In genomic region chr3:195270350-195271115, GRCh38 we compare ENCODE assay signal across 1 cellular context.
A peak's percentile ranks its signal among the peaks of the same experiment; 100 is the strongest.
TF ChIP-seq lines count a peak whose summit lies in the region.

No MANE protein-coding gene starts in this region.

TF ChIP-seq in HepG2, 621 proteins besides CTCF, POLR2A, EP300 and RAD21 (continued from another document and continues in another):
- peak; percentile 32; the same call in 1 of the 2 replicates for TF ChIP-seq ZNF776 (CRISPR knock-in tag; IDR thresholded peaks at IDR 0.05)
- TF ChIP-seq, protein P1, sequence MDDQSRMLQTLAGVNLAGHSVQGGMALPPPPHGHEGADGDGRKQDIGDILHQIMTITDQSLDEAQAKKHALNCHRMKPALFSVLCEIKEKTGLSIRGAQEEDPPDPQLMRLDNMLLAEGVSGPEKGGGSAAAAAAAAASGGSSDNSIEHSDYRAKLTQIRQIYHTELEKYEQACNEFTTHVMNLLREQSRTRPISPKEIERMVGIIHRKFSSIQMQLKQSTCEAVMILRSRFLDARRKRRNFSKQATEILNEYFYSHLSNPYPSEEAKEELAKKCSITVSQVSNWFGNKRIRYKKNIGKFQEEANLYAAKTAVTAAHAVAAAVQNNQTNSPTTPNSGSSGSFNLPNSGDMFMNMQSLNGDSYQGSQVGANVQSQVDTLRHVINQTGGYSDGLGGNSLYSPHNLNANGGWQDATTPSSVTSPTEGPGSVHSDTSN (CRISPR knock-in tag; IDR thresholded peaks at IDR 0.05; ENCODE audit: borderline replicate concordance) = no peak
- no peak for TF ChIP-seq ZNF75D (CRISPR knock-in tag; IDR thresholded peaks at IDR 0.05; ENCODE audit: borderline replicate concordance)
- 0 out of 2 replicates have a peak, but pooled peaks have one; percentile 30 for TF ChIP-seq ZNF550 (CRISPR knock-in tag; IDR thresholded peaks at IDR 0.05; ENCODE audit: borderline replicate concordance)
- 0 out of 2 replicates have a peak, but pooled peaks have one; percentile 24 for TF ChIP-seq JUN (CRISPR knock-in tag; IDR thresholded peaks at IDR 0.05)
- TF ChIP-seq ZNF460 (CRISPR knock-in tag; IDR thresholded peaks at IDR 0.05; ENCODE audit: borderline replicate concordance) = no peak
- no peak for TF ChIP-seq ZNF296 (CRISPR knock-in tag; conservative IDR thresholded peaks at IDR 0.05)
- TF ChIP-seq RNF2 (conservative IDR thresholded peaks at IDR 0.05; ENCODE audit: low read depth) = peak; percentile 87; the same call in 1 of the 2 replicates
- no peak for TF ChIP-seq SMAD3 (CRISPR knock-in tag; IDR thresholded peaks at IDR 0.05)
- no peak for TF ChIP-seq BHLHE40 (IDR thresholded peaks at IDR 0.05; ENCODE audit: low read length)
- TF ChIP-seq ZNF383 (CRISPR knock-in tag; IDR thresholded peaks at IDR 0.05; ENCODE audit: borderline replicate concordance) = no peak
- no peak for TF ChIP-seq ZNF713 (CRISPR knock-in tag; IDR thresholded peaks at IDR 0.05)
- TF ChIP-seq NFIB (CRISPR knock-in tag; IDR thresholded peaks at IDR 0.05; ENCODE audit: borderline replicate concordance) = 0 out of 2 replicates have a peak, but pooled peaks have one; percentile 42
- TF ChIP-seq, protein P2, sequence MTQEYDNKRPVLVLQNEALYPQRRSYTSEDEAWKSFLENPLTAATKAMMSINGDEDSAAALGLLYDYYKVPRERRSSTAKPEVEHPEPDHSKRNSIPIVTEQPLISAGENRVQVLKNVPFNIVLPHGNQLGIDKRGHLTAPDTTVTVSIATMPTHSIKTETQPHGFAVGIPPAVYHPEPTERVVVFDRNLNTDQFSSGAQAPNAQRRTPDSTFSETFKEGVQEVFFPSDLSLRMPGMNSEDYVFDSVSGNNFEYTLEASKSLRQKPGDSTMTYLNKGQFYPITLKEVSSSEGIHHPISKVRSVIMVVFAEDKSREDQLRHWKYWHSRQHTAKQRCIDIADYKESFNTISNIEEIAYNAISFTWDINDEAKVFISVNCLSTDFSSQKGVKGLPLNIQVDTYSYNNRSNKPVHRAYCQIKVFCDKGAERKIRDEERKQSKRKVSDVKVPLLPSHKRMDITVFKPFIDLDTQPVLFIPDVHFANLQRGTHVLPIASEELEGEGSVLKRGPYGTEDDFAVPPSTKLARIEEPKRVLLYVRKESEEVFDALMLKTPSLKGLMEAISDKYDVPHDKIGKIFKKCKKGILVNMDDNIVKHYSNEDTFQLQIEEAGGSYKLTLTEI (CRISPR knock-in tag; conservative IDR thresholded peaks at IDR 0.05) = no peak
- no peak for TF ChIP-seq TRAFD1 (CRISPR knock-in tag; IDR thresholded peaks at IDR 0.05; ENCODE audit: borderline replicate concordance)
- peak; percentile 8; the same call in 1 of the 2 replicates for TF ChIP-seq ETV5 (CRISPR knock-in tag; IDR thresholded peaks at IDR 0.05; ENCODE audit: borderline replicate concordance)
- TF ChIP-seq FOXA1 (IDR thresholded peaks at IDR 0.05) = no peak
- TF ChIP-seq FOXA1 (CRISPR knock-in tag; IDR thresholded peaks at IDR 0.05) = no peak
- no peak for TF ChIP-seq GATAD2A (CRISPR knock-in tag; IDR thresholded peaks at IDR 0.05)
- no peak for TF ChIP-seq ZNF7 (CRISPR knock-in tag; IDR thresholded peaks at IDR 0.05)
- TF ChIP-seq NCOA2 (CRISPR knock-in tag; IDR thresholded peaks at IDR 0.05) = peak; percentile 7; the same call in 1 of the 2 replicates
- TF ChIP-seq ZIK1 (CRISPR knock-in tag; IDR thresholded peaks at IDR 0.05; ENCODE audit: borderline replicate concordance, low read depth) = peak; percentile 85; the same call in 1 of the 2 replicates
- TF ChIP-seq HDAC1 (CRISPR knock-in tag; IDR thresholded peaks at IDR 0.05) = peak; percentile 62
- TF ChIP-seq HIVEP1 (CRISPR knock-in tag; IDR thresholded peaks at IDR 0.05) = peak; percentile 81; the same call in 1 of the 2 replicates
- TF ChIP-seq, protein P3, sequence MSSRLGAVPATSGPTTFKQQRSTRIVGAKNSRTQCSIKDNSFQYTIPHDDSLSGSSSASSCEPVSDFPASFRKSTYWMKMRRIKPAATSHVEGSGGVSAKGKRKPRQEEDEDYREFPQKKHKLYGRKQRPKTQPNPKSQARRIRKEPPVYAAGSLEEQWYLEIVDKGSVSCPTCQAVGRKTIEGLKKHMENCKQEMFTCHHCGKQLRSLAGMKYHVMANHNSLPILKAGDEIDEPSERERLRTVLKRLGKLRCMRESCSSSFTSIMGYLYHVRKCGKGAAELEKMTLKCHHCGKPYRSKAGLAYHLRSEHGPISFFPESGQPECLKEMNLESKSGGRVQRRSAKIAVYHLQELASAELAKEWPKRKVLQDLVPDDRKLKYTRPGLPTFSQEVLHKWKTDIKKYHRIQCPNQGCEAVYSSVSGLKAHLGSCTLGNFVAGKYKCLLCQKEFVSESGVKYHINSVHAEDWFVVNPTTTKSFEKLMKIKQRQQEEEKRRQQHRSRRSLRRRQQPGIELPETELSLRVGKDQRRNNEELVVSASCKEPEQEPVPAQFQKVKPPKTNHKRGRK (CRISPR knock-in tag; IDR thresholded peaks at IDR 0.05) = no peak
- 0 out of 2 replicates have a peak, but pooled peaks have one; percentile 75 for TF ChIP-seq ZNF556 (CRISPR knock-in tag; IDR thresholded peaks at IDR 0.05; ENCODE audit: borderline replicate concordance)
- no peak for TF ChIP-seq ELK4 (CRISPR knock-in tag; IDR thresholded peaks at IDR 0.05; ENCODE audit: borderline replicate concordance)
- TF ChIP-seq RBM39 (IDR thresholded peaks at IDR 0.05; ENCODE audit: low read depth, low read length, poor library complexity, severe bottlenecking) = peak; percentile 27
- TF ChIP-seq, protein P4, sequence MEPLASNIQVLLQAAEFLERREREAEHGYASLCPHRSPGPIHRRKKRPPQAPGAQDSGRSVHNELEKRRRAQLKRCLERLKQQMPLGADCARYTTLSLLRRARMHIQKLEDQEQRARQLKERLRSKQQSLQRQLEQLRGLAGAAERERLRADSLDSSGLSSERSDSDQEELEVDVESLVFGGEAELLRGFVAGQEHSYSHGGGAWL (CRISPR knock-in tag; IDR thresholded peaks at IDR 0.05) = peak; percentile 78
- TF ChIP-seq RELA (CRISPR knock-in tag; IDR thresholded peaks at IDR 0.05) = peak; percentile 42; the same call in 1 of the 2 replicates
- no peak for TF ChIP-seq ZNF615 (CRISPR knock-in tag; IDR thresholded peaks at IDR 0.05; ENCODE audit: borderline replicate concordance)
- peak; percentile 70; the same call in 1 of the 2 replicates for TF ChIP-seq ZSCAN9 (CRISPR knock-in tag; IDR thresholded peaks at IDR 0.05; ENCODE audit: borderline replicate concordance)
- TF ChIP-seq ZFY (CRISPR knock-in tag; IDR thresholded peaks at IDR 0.05) = peak; percentile 91
- TF ChIP-seq, protein P5, sequence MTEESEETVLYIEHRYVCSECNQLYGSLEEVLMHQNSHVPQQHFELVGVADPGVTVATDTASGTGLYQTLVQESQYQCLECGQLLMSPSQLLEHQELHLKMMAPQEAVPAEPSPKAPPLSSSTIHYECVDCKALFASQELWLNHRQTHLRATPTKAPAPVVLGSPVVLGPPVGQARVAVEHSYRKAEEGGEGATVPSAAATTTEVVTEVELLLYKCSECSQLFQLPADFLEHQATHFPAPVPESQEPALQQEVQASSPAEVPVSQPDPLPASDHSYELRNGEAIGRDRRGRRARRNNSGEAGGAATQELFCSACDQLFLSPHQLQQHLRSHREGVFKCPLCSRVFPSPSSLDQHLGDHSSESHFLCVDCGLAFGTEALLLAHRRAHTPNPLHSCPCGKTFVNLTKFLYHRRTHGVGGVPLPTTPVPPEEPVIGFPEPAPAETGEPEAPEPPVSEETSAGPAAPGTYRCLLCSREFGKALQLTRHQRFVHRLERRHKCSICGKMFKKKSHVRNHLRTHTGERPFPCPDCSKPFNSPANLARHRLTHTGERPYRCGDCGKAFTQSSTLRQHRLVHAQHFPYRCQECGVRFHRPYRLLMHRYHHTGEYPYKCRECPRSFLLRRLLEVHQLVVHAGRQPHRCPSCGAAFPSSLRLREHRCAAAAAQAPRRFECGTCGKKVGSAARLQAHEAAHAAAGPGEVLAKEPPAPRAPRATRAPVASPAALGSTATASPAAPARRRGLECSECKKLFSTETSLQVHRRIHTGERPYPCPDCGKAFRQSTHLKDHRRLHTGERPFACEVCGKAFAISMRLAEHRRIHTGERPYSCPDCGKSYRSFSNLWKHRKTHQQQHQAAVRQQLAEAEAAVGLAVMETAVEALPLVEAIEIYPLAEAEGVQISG (CRISPR knock-in tag; IDR thresholded peaks at IDR 0.05) = peak; percentile 70
- peak; percentile 36; the same call in 1 of the 2 replicates for TF ChIP-seq FOXJ3 (CRISPR knock-in tag; IDR thresholded peaks at IDR 0.05; ENCODE audit: borderline replicate concordance)
- no peak; the same call in 1 of the 2 replicates for TF ChIP-seq ZNF816 (CRISPR knock-in tag; IDR thresholded peaks at IDR 0.05; ENCODE audit: borderline replicate concordance)
- peak; percentile 64; the same call in 1 of the 2 replicates for TF ChIP-seq FOXC1 (CRISPR knock-in tag; IDR thresholded peaks at IDR 0.05; ENCODE audit: borderline replicate concordance)
- TF ChIP-seq ZNF382 (CRISPR knock-in tag; IDR thresholded peaks at IDR 0.05; ENCODE audit: borderline replicate concordance) = no peak
- no peak for TF ChIP-seq ZNF576 (CRISPR knock-in tag; IDR thresholded peaks at IDR 0.05)
- no peak for TF ChIP-seq SSRP1 (CRISPR knock-in tag; IDR thresholded peaks at IDR 0.05)
- TF ChIP-seq ZNF512B (CRISPR knock-in tag; IDR thresholded peaks at IDR 0.05; ENCODE audit: borderline replicate concordance) = no peak
- TF ChIP-seq MIXL1 (CRISPR knock-in tag; IDR thresholded peaks at IDR 0.05) = no peak
- TF ChIP-seq JUND (CRISPR knock-in tag; IDR thresholded peaks at IDR 0.05) = no peak; the same call in 1 of the 2 replicates
- TF ChIP-seq TARDBP (CRISPR knock-in tag; IDR thresholded peaks at IDR 0.05) = peak; percentile 5; the same call in 1 of the 2 replicates
- no peak for TF ChIP-seq ZNF501 (CRISPR knock-in tag; IDR thresholded peaks at IDR 0.05)
- TF ChIP-seq HMG20A (CRISPR knock-in tag; IDR thresholded peaks at IDR 0.05; ENCODE audit: borderline replicate concordance) = no peak
- no peak for TF ChIP-seq NFYB (CRISPR knock-in tag; IDR thresholded peaks at IDR 0.05)
- TF ChIP-seq SKI (IDR thresholded peaks at IDR 0.05; ENCODE audit: partially characterized antibody) = peak; percentile 22
- no peak for TF ChIP-seq MAFF (IDR thresholded peaks at IDR 0.05; ENCODE audit: low read depth, low read length)
- TF ChIP-seq, protein P6, sequence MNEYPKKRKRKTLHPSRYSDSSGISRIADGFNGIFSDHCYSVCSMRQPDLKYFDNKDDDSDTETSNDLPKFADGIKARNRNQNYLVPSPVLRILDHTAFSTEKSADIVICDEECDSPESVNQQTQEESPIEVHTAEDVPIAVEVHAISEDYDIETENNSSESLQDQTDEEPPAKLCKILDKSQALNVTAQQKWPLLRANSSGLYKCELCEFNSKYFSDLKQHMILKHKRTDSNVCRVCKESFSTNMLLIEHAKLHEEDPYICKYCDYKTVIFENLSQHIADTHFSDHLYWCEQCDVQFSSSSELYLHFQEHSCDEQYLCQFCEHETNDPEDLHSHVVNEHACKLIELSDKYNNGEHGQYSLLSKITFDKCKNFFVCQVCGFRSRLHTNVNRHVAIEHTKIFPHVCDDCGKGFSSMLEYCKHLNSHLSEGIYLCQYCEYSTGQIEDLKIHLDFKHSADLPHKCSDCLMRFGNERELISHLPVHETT (CRISPR knock-in tag; conservative IDR thresholded peaks at IDR 0.05) = no peak
- peak; percentile 65; the same call in 1 of the 2 replicates for TF ChIP-seq NRL (CRISPR knock-in tag; IDR thresholded peaks at IDR 0.05; ENCODE audit: borderline replicate concordance)
- no peak; the same call in 1 of the 2 replicates for TF ChIP-seq ZNF234 (CRISPR knock-in tag; conservative IDR thresholded peaks at IDR 0.05)
- TF ChIP-seq, protein P7, sequence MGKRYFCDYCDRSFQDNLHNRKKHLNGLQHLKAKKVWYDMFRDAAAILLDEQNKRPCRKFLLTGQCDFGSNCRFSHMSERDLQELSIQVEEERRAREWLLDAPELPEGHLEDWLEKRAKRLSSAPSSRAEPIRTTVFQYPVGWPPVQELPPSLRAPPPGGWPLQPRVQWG (CRISPR knock-in tag; IDR thresholded peaks at IDR 0.05; ENCODE audit: borderline replicate concordance, low read depth) = no peak
- TF ChIP-seq NAIF1 (CRISPR knock-in tag; IDR thresholded peaks at IDR 0.05; ENCODE audit: borderline replicate concordance) = peak; percentile 35; the same call in 1 of the 2 replicates
